Comparison of ENCODE assay signal across 1 cellular context in the genomic region with DNA sequence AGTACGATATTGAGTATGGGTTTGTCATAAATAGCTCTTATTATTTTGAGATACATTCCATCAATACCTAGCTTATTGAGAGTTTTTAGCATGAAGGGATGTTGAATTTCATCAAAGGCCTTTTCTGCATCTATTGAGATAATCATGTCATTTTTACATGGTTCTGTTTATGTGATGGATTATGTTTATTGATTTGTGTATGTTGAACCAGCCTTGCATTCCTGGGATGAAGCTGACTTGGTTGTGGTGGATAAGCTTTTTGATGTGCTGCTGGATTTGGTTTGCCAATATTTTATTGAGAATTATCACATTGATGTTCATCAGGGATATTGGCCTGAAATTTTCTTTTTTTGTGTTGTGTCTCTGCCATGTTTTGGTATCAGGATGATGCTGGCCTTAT. TPM values are rescaled to one million over a fixed set of nuclear protein-coding genes. Genes with fewer than 3 reads are reported as not detected.
DNase-seq lines count a peak whose midpoint lies in the region; ATAC-seq, FAIRE-seq and TF ChIP-seq lines count a peak whose summit lies in the region.
"Not testable (repeated sequence)": the region's sequence is repeated elsewhere in the genome, so short reads cannot be mapped to it uniquely, and the experiment has no call there.

No MANE protein-coding gene starts in this region.

- H3K27me3 ChIP-seq in K562 (ENCODE audit: control insufficient read depth in 2 of 2, insufficient read depth in 2 of 2, low read length in 2 of 2), result not testable (repeated sequence)

- TF ChIP-seq CTCF in K562 (IDR thresholded peaks at IDR 0.05 in 2 of 3, conservative IDR thresholded peaks at IDR 0.05 in 1 of 3; ENCODE audit: insufficient read depth in 2 of 3, low read depth in 1 of 3, low read length in 3 of 3), result not testable (repeated sequence)

- not testable (repeated sequence) for H3K9me3 ChIP-seq in K562 (replicated peaks; ENCODE audit: control insufficient read depth, insufficient read depth, low read depth, low read length)

- not testable (repeated sequence) for H3K9ac ChIP-seq in K562 (ENCODE audit: insufficient read depth in 1 of 2, low read depth in 2 of 2, low read length in 2 of 2)

- intact Hi-C loops in K562 (cut with micrococcal nuclease), result not testable (repeated sequence)

- not testable (repeated sequence) for H2AFZ ChIP-seq in K562 (ENCODE audit: low read depth, low read length)

- not testable (repeated sequence) for H3K4me1 ChIP-seq in K562 (replicated peaks in 1 of 2; ENCODE audit: control insufficient read depth in 2 of 2, insufficient read depth in 2 of 2, low read length in 2 of 2)

- H3K27ac ChIP-seq in K562 (ENCODE audit: extremely low read depth, low read depth, low read length), result not testable (repeated sequence)

- DNase-seq in K562 (ENCODE audit: extremely low read depth in 1 of 4, low spot score in 3 of 4), result not testable (repeated sequence)

- not testable (repeated sequence) for H3K9me1 ChIP-seq in K562 (ENCODE audit: control insufficient read depth, insufficient read depth, low read length)

- H3K36me3 ChIP-seq in K562 (ENCODE audit: control insufficient read depth, insufficient read depth, low read length), result not testable (repeated sequence)

- H4K20me1 ChIP-seq in K562 (replicated peaks; ENCODE audit: control insufficient read depth, insufficient read depth, low read length), result not testable (repeated sequence)

- POLR2A ChIA-PET in K562 (lab: Yijun Ruan, JAX), result interaction anchor here (0.9 to 1.3 kb wide), 2 partner anchors 15 to 20 kb away, joined by 3 to 4 read pairs; no protein-coding TSS in a partner anchor

- not testable (repeated sequence) for FAIRE-seq in K562 (lab: Jason Lieb, UNC)

- in situ Hi-C loops in K562 (cut with MboI), result not testable (repeated sequence)

- not testable (repeated sequence) for H3K79me2 ChIP-seq in K562 (ENCODE audit: control insufficient read depth, insufficient read depth, low read length)

- not testable (repeated sequence) for ATAC-seq in K562

- 0% methylated on average over 1 of the region's 1 CpG for WGBS in K562 (ENCODE audit: insufficient coverage, low coverage, missing lambda C conversion rate)

- H3K4me2 ChIP-seq in K562 (ENCODE audit: insufficient read depth, low read length), result not testable (repeated sequence)

- BruUV-seq in K562 (replicated peaks; lab: Mats Ljungman, UMichigan), result not testable (repeated sequence)

- TF ChIP-seq EP300 in K562 (IDR thresholded peaks at IDR 0.05; ENCODE audit: low read length), result not testable (repeated sequence)

- TF ChIP-seq RAD21 in K562 (CRISPR knock-in tag; conservative IDR thresholded peaks at IDR 0.05 in 1 of 2, IDR thresholded peaks at IDR 0.05 in 1 of 2), result not testable (repeated sequence)

- TF ChIP-seq POLR2A in K562 (conservative IDR thresholded peaks at IDR 0.05), result not testable (repeated sequence)

- CTCF ChIA-PET in K562 (lab: Yijun Ruan, JAX; ENCODE audit: low intra/inter-chr PET ratio), result not testable (repeated sequence)

- H3K4me3 ChIP-seq in K562, result not testable (repeated sequence)

TF ChIP-seq in K562, 482 proteins besides CTCF, POLR2A, EP300 and RAD21:
- TF ChIP-seq ZNF324 (CRISPR knock-in tag; IDR thresholded peaks at IDR 0.05), result peak; percentile 91

RNA-seq across cellular contexts. Expression of a gene that starts 6.0 kb away (rescaled TPM):
- 33.9 and 50.7 TPM in 2 replicates for total RNA-seq in K562 (2011; cell fraction: chromatin; rRNA removed; ENCODE audit: low replicate concordance)
- total RNA-seq in K562 (2011; cell fraction: nucleolus; rRNA removed), result 36.4 and 47.5 TPM in 2 replicates
- 41.2 and 48.9 TPM in 2 replicates for total RNA-seq in K562 (2011; cell fraction: nucleoplasm; rRNA removed)
- total RNA-seq in K562 (2014; rRNA removed) (144 and 145 TPM in 2 replicates), K562 (2014; rRNA removed; fragmentation: Illumina TruSeq; extraction: Trizol) (80.2 and 84.5 TPM in 2 replicates), K562 (2015; rRNA removed; fragmentation: Illumina TruSeq; extraction: Trizol) (63.6 and 67.4 TPM in 2 replicates), K562 (2021) (76.3 and 80.8 TPM in 2 replicates)
- polyA plus RNA-seq in K562 (2011; rRNA removed) (91.1 and 98.0 TPM in 2 replicates), K562 (2014; fragmentation: Illumina TruSeq; extraction: Trizol) (45.9 and 56.3 TPM in 2 replicates), K562 (2014; fragmentation: Nextera tagmentation; extraction: Ambion mirVana) (10 to 100 TPM; 21.8 to 31.4 TPM), K562 (2014; rRNA removed) (103 TPM in 2 replicates)
- polyA plus RNA-seq in K562 (2011; cell fraction: cytosol; rRNA removed), result 44.0 and 50.8 TPM in 2 replicates
- polyA plus RNA-seq in K562 (2011; cell fraction: nucleus; rRNA removed), result 47.8 and 51.2 TPM in 2 replicates
- polyA plus RNA-seq in K562 (2012), result 34.4 and 70.7 TPM in 2 replicates
- polyA minus RNA-seq in K562 (2011; rRNA and poly(A)+ RNA removed), result 112 and 117 TPM in 2 replicates
- polyA minus RNA-seq in K562 (2011; cell fraction: cytosol; rRNA and poly(A)+ RNA removed), result 33.7 and 49.5 TPM in 2 replicates
- polyA minus RNA-seq in K562 (2011; cell fraction: nucleus; rRNA and poly(A)+ RNA removed), result 52.5 and 60.4 TPM in 2 replicates

RNA-seq across cellular contexts. Expression of a gene that starts 28.7 kb away (rescaled TPM):
- total RNA-seq in K562 (2011; cell fraction: chromatin; rRNA removed; ENCODE audit: low replicate concordance), result 115 and 267 TPM in 2 replicates
- 68.3 and 72.0 TPM in 2 replicates for total RNA-seq in K562 (2011; cell fraction: nucleolus; rRNA removed)
- total RNA-seq in K562 (2011; cell fraction: nucleoplasm; rRNA removed), result 119 and 159 TPM in 2 replicates
- total RNA-seq in K562 (2014; rRNA removed) (403 and 417 TPM in 2 replicates), K562 (2014; rRNA removed; fragmentation: Illumina TruSeq; extraction: Trizol) (491 and 540 TPM in 2 replicates), K562 (2015; rRNA removed; fragmentation: Illumina TruSeq; extraction: Trizol) (489 and 519 TPM in 2 replicates), K562 (2021) (490 and 538 TPM in 2 replicates)
- polyA plus RNA-seq in K562 (2011; rRNA removed) (293 and 344 TPM in 2 replicates), K562 (2014; fragmentation: Illumina TruSeq; extraction: Trizol) (404 and 453 TPM in 2 replicates), K562 (2014; fragmentation: Nextera tagmentation; extraction: Ambion mirVana) (100 to 1,000 TPM; 174 to 365 TPM), K562 (2014; rRNA removed) (250 and 262 TPM in 2 replicates)
- polyA plus RNA-seq in K562 (2011; cell fraction: cytosol; rRNA removed), result 77.3 and 177 TPM in 2 replicates
- 163 and 234 TPM in 2 replicates for polyA plus RNA-seq in K562 (2011; cell fraction: nucleus; rRNA removed)
- 294 and 854 TPM in 2 replicates for polyA plus RNA-seq in K562 (2012)
- 1,116 and 1,163 TPM in 2 replicates for polyA minus RNA-seq in K562 (2011; rRNA and poly(A)+ RNA removed)
- polyA minus RNA-seq in K562 (2011; cell fraction: cytosol; rRNA and poly(A)+ RNA removed), result 213 and 256 TPM in 2 replicates
- 82.3 and 182 TPM in 2 replicates for polyA minus RNA-seq in K562 (2011; cell fraction: nucleus; rRNA and poly(A)+ RNA removed)
